7 cellular contexts compared by ENCODE assay signal in genomic region chr9:129176786-129177442, GRCh38. TPM values are rescaled to one million over a fixed set of nuclear protein-coding genes. Genes with fewer than 3 reads are reported as not detected.
DNase-seq lines count a peak whose midpoint lies in the region; ATAC-seq and TF ChIP-seq lines count a peak whose summit lies in the region.

No MANE protein-coding gene starts in this region.

- ATAC-seq in activated naive CD8-positive, alpha-beta T cell treated with anti-CD3 and anti-CD28 coated beads, Interleukin-2, amount 10 ng/mL, durations not matched to agents 7 days and 5 days (ENCODE audit: low read depth): no peak
- ATAC-seq in right cardiac atrium (no peak), gastrocnemius medialis (no peak), GM18907 (IDR thresholded peaks at IDR 0.05; ENCODE audit: unreplicated experiment) (no peak)

- H3K36me3 ChIP-seq in gastrocnemius medialis: no peaks in the 10 kb centered on the region

- POLR2A ChIA-PET in activated naive CD8-positive, alpha-beta T cell treated with anti-CD3 and anti-CD28 coated beads, Interleukin-2, amount 10 ng/mL, durations not matched to agents 7 days and 5 days (lab: Charles Lee): interaction anchor here (1.0 to 5.2 kb wide), 18 partner anchors 19 to 449 kb away, joined by 3 to 44 read pairs (median 8); partner anchors contain the start of gene NTMT1

- H3K4me1 Mint-ChIP-seq in activated naive CD8-positive, alpha-beta T cell treated with anti-CD3 and anti-CD28 coated beads, Interleukin-2, amount 10 ng/mL, durations not matched to agents 7 days and 5 days: peaks cover 8% of the 10 kb centered on the region

- H3K4me1 ChIP-seq in right cardiac atrium (ENCODE audit: control insufficient read depth, insufficient read depth, low read length) (no peaks in the 10 kb centered on the region), gastrocnemius medialis (peaks cover 9 to 24% of the 10 kb centered on the region in 2 donors)

- H3K27me3 Mint-ChIP-seq in activated naive CD8-positive, alpha-beta T cell treated with anti-CD3 and anti-CD28 coated beads, Interleukin-2, amount 10 ng/mL, durations not matched to agents 7 days and 5 days: peaks cover 17% of the 10 kb centered on the region

- H3K4me3 ChIP-seq in right cardiac atrium (ENCODE audit: low read length) (peak overlapping the region; percentile 72), gastrocnemius medialis (peak overlapping the region; percentile 63 to 86 (median 74))

- peak overlapping the region; percentile 89 for H3K4me3 Mint-ChIP-seq in activated naive CD8-positive, alpha-beta T cell treated with anti-CD3 and anti-CD28 coated beads, Interleukin-2, amount 10 ng/mL, durations not matched to agents 7 days and 5 days

- no peak for TF ChIP-seq POLR2A in gastrocnemius medialis (IDR thresholded peaks at IDR 0.05)

- intact Hi-C loops in right cardiac atrium (cut with DNase I): loop anchor here (5.0 to 10.0 kb wide), 6 partner anchors 40 to 438 kb away; no protein-coding TSS in a partner anchor
- intact Hi-C loops in gastrocnemius medialis (cut with DNase I; ENCODE audit: low total_unique reads): loop anchor here (5.0 kb wide), 4 partner anchors 80 to 450 kb away; partner anchors contain the start of gene NTMT1

- DNase-seq in EL (peak; percentile 27), LHCN-M2 (ENCODE audit: low read depth) (peak; percentile 44), right cardiac atrium (peak; percentile 44 to 83 (median 78)), gastrocnemius medialis (no peak), globus pallidus (ENCODE audit: low spot score) (no peak)
- DNase-seq in activated naive CD8-positive, alpha-beta T cell treated with anti-CD3 and anti-CD28 coated beads, Interleukin-2, amount 10 ng/mL, durations not matched to agents 7 days and 5 days: peak; percentile 68

- H3K27me3 ChIP-seq in right cardiac atrium (ENCODE audit: control insufficient read depth, insufficient read depth) (no peaks in the 10 kb centered on the region), gastrocnemius medialis (peaks cover 0 to 5% (median 5%) of the 10 kb centered on the region in 3 donors)

- in situ Hi-C loops in gastrocnemius medialis (cut with MboI; ENCODE audit: low sequenced_read_pairs in 4 of 4): no loop called here

- no peaks in the 10 kb centered on the region for H3K36me3 Mint-ChIP-seq in activated naive CD8-positive, alpha-beta T cell treated with anti-CD3 and anti-CD28 coated beads, Interleukin-2, amount 10 ng/mL, durations not matched to agents 7 days and 5 days

- H3K27ac ChIP-seq in right cardiac atrium (ENCODE audit: low read length) (peak overlapping the region; percentile 90), gastrocnemius medialis (peak overlapping the region; percentile 85 to 93 (median 87))

- H3K27ac Mint-ChIP-seq in activated naive CD8-positive, alpha-beta T cell treated with anti-CD3 and anti-CD28 coated beads, Interleukin-2, amount 10 ng/mL, durations not matched to agents 7 days and 5 days: peak overlapping the region; percentile 56

- H3K9me3 ChIP-seq in right cardiac atrium (ENCODE audit: control insufficient read depth, low read length) (no peaks in the 10 kb centered on the region), gastrocnemius medialis (no peaks in the 10 kb centered on the region)

- WGBS in right cardiac atrium: under 1% methylated on average over 70 of the region's 70 CpGs

- no peak for TF ChIP-seq CTCF in gastrocnemius medialis (IDR thresholded peaks at IDR 0.05 in 4 of 5, conservative IDR thresholded peaks at IDR 0.05 in 1 of 5)

- no peaks in the 10 kb centered on the region for H3K9me3 Mint-ChIP-seq in activated naive CD8-positive, alpha-beta T cell treated with anti-CD3 and anti-CD28 coated beads, Interleukin-2, amount 10 ng/mL, durations not matched to agents 7 days and 5 days

RNA-seq across cellular contexts. Expression of gene IER5L, which starts 1.1 kb away (rescaled TPM):
- total RNA-seq in LHCN-M2 (2014; rRNA removed) (10.7 and 12.5 TPM in 2 replicates), right cardiac atrium (1 to 10 TPM; 6.7 to 9.4 (median 8.7) TPM), gastrocnemius medialis (1 to 10 TPM in 3 of 4 donors, under 1 TPM in 1; 0.92 to 3.4 (median 2.9) TPM)
- 5.1 TPM for polyA plus RNA-seq in LHCN-M2 (2012)
- 1 to 10 TPM; 8.6 to 8.8 TPM for total RNA-seq in activated naive CD8-positive, alpha-beta T cell treated with anti-CD3 and anti-CD28 coated beads, Interleukin-2, amount 10 ng/mL, durations not matched to agents 7 days and 5 days
- 10.4 TPM for polyA plus RNA-seq in right cardiac atrium

Comparison
In these comparisons a context has a peak if more than half of its experiments do, and no peak if none do; other contexts are left out.
1. DNase-seq: peak in EL (single experiment), LHCN-M2 (single experiment), activated naive CD8-positive, alpha-beta T cell treated with anti-CD3 and anti-CD28 coated beads, Interleukin-2, amount 10 ng/mL, durations not matched to agents 7 days and 5 days (single experiment) and right cardiac atrium (3 of 3); none in gastrocnemius medialis (0 of 2) and globus pallidus (single experiment).